8 cellular contexts compared by ENCODE assay signal in genomic region chr22:37849089-37849751, GRCh38. TPM values are rescaled to one million over a fixed set of nuclear protein-coding genes. Genes with fewer than 3 reads are reported as not detected.
DNase-seq lines count a peak whose midpoint lies in the region; ATAC-seq, FAIRE-seq and TF ChIP-seq lines count a peak whose summit lies in the region.

Gene EIF3L, plus strand, starts transcription at chr22:37849419. Its CDS starts 31 bp downstream, at chr22:37849450.

- POLR2A ChIA-PET in CD4-positive, alpha-beta T cell (lab: Charles Lee): interaction anchor here (0.8 to 1.4 kb wide), 3 partner anchors 13 to 57 kb away, joined by 3 to 5 read pairs (median 4); partner anchors contain the start of gene MICALL1

- H3K27me3 Mint-ChIP-seq in CD4-positive, alpha-beta T cell: no peaks in the 10 kb centered on the region

- no peaks in the 10 kb centered on the region for H3K9me2 ChIP-seq in OCI-LY1 (ENCODE audit: low read depth, low read length)

- H3F3A ChIP-seq in OCI-LY1 (ENCODE audit: insufficient read depth, low read length): no peaks in the 10 kb centered on the region

- intact Hi-C loops in CD4-positive, alpha-beta T cell (cut with DNase I, micrococcal nuclease): loop anchor here in 1 of 2 experiments (2.0 to 10.0 kb wide), 4 partner anchors 14 to 240 kb away; partner anchors contain the start of genes C22orf23, GGA1, PICK1 and POLR2F

- no peaks in the 10 kb centered on the region for H3K9me3 ChIP-seq in CD4-positive, alpha-beta T cell (ENCODE audit: control insufficient read depth, low read length)
- 0 out of 2 replicates have a peak, but pooled peaks cover 5% of the 10 kb centered on the region for H3K9me3 ChIP-seq in OCI-LY1 (ENCODE audit: low read length)
- peaks cover 9% of the 10 kb centered on the region for H3K9me3 ChIP-seq in mesodermal cell (ENCODE audit: control insufficient read depth, low read length)

- peaks cover 48% of the 10 kb centered on the region for H3K36me3 Mint-ChIP-seq in CD4-positive, alpha-beta T cell (ENCODE audit: low read depth)

- no peaks in the 10 kb centered on the region for H4K20me1 ChIP-seq in OCI-LY1 (ENCODE audit: insufficient read depth, low read length)

- H3K36me3 ChIP-seq in OCI-LY1 (ENCODE audit: insufficient read depth, low read length) (peaks cover 38% of the 10 kb centered on the region), mesodermal cell (ENCODE audit: control insufficient read depth, insufficient read depth, low read length) (peaks cover 39% of the 10 kb centered on the region)

- peaks cover 3% of the 10 kb centered on the region for H3K9me3 Mint-ChIP-seq in CD4-positive, alpha-beta T cell

- peak within 1 kb of the TSS; percentile 100 for H3K4me2 ChIP-seq in OCI-LY1 (ENCODE audit: low read length)

- peak; percentile 77 to 85 (median 82) for DNase-seq in CD4-positive, alpha-beta T cell
- DNase-seq in HT1080 (ENCODE audit: low read depth): peak; percentile 88
- peak; percentile 84 for DNase-seq in activated CD8-positive, alpha-beta memory T cell treated with anti-CD3 and anti-CD28 coated beads, Interleukin-2, amount 50 U/mL, for 4 hours
- peak; percentile 77 for DNase-seq in stimulated activated CD8-positive, alpha-beta memory T cell treated with anti-CD3 and anti-CD28 coated beads, Interleukin-15, amount 100 ng/mL, for 24 hours (ENCODE audit: low read depth)

- H3K27ac ChIP-seq in CD4-positive, alpha-beta T cell (ENCODE audit: low read depth, low read length): peak within 1 kb of the TSS; percentile 78
- peak within 1 kb of the TSS; percentile 77 for H3K27ac ChIP-seq in OCI-LY1 (ENCODE audit: low read depth, low read length, poor library complexity, severe bottlenecking)
- H3K27ac ChIP-seq in mesodermal cell (ENCODE audit: low read depth, low read length, severe bottlenecking): peak within 1 kb of the TSS; percentile 73

- H3K79me2 ChIP-seq in OCI-LY1 (ENCODE audit: insufficient read depth, low read length): peaks cover 21% of the 10 kb centered on the region

- peak within 1 kb of the TSS; percentile 95 for H3K4me3 ChIP-seq in OCI-LY1 (ENCODE audit: low read depth, low read length, poor library complexity, severe bottlenecking)
- peak within 1 kb of the TSS; percentile 69 for H3K4me3 ChIP-seq in mesodermal cell (ENCODE audit: extremely low read depth, insufficient read depth, low read length, poor library complexity, severe bottlenecking)

- peak; percentile 63 for ATAC-seq in CD4-positive, alpha-beta T cell (ENCODE audit: poor library complexity)
- ATAC-seq in GM19463 (IDR thresholded peaks at IDR 0.05; ENCODE audit: unreplicated experiment): peak; percentile 54

- H3K27me3 ChIP-seq in CD4-positive, alpha-beta T cell (ENCODE audit: control insufficient read depth, insufficient read depth, low read length): no peaks in the 10 kb centered on the region
- H3K27me3 ChIP-seq in OCI-LY1 (ENCODE audit: insufficient read depth, low read length): no peaks in the 10 kb centered on the region

- FAIRE-seq in endometrium (lab: Jason Lieb, UNC): peak; percentile 37

- CTCF ChIA-PET in CD4-positive, alpha-beta T cell (lab: Charles Lee): interaction anchor here (1.2 to 2.0 kb wide), 2 partner anchors 14 kb away, joined by 3 to 6 read pairs; no protein-coding TSS in a partner anchor

- peak within 1 kb of the TSS; percentile 90 for H3K4me3 Mint-ChIP-seq in CD4-positive, alpha-beta T cell

- H3K4me1 ChIP-seq in OCI-LY1 (ENCODE audit: insufficient read depth, low read length, severe bottlenecking) (peaks cover 24% of the 10 kb centered on the region), mesodermal cell (ENCODE audit: control insufficient read depth, insufficient read depth, low read length, poor library complexity, severe bottlenecking) (peaks cover 3% of the 10 kb centered on the region)

- peaks cover 51% of the 10 kb centered on the region for H3K4me1 Mint-ChIP-seq in CD4-positive, alpha-beta T cell (ENCODE audit: low read depth)

- TF ChIP-seq CTCF in CD4-positive, alpha-beta T cell (IDR thresholded peaks at IDR 0.05): no peak
- TF ChIP-seq CTCF in OCI-LY1 (IDR thresholded peaks at IDR 0.05; ENCODE audit: low read length): no peak

- H3K9ac ChIP-seq in OCI-LY1 (ENCODE audit: low read length): peak within 1 kb of the TSS; percentile 95

- H2AFZ ChIP-seq in OCI-LY1 (ENCODE audit: low read length): no peak within 1 kb of the TSS

- peak within 1 kb of the TSS; percentile 97 for H3K27ac Mint-ChIP-seq in CD4-positive, alpha-beta T cell

- WGBS in mesodermal cell (ENCODE audit: insufficient coverage in 2 of 2), 2 experiments: 0% methylated on average over 40 to 45 of the region's 49 CpGs

RNA-seq across cellular contexts. Expression of gene EIF3L, which starts in this region (rescaled TPM):
- 100 to 1,000 TPM; 525 to 541 TPM for total RNA-seq in CD4-positive, alpha-beta T cell
- total RNA-seq in HT1080 (2014; rRNA removed; shearing (Covaris generic)): 570 and 657 TPM in 2 replicates
- polyA plus RNA-seq in HT1080 (2015; cell fraction: cytosol; rRNA removed): 652 and 713 TPM in 2 replicates
- polyA plus RNA-seq in HT1080 (2015; cell fraction: nucleus; rRNA removed): 378 and 457 TPM in 2 replicates
- polyA plus RNA-seq in mesodermal cell (2013, experiment 1 of 2): 396 TPM
- 387 TPM for polyA plus RNA-seq in mesodermal cell (2013, experiment 2 of 2)

Comparison
In these comparisons a context has a peak if more than half of its experiments do, and no peak if none do; other contexts are left out.
1. Peak in every context shown above with its lines: DNase-seq, ATAC-seq, H3K4me3 ChIP-seq and H3K27ac ChIP-seq.